ENCODE assay signal across 12 cellular contexts in genomic region chr2:28544405-28544914, GRCh38. TPM values are rescaled to one million over a fixed set of nuclear protein-coding genes. Genes with fewer than 3 reads are reported as not detected.
A peak's percentile ranks its signal among the peaks of the same experiment; 100 is the strongest.
DNase-seq lines count a peak whose midpoint lies in the region; ATAC-seq, FAIRE-seq and TF ChIP-seq lines count a peak whose summit lies in the region.
"Had no signal": no experiment of that assay in that cellular context is flagged by ENCODE, and none has a peak within 500 bp of the region (broad histone marks: within the 10 kb centered on the region; RNA-seq: fewer than 3 reads in every experiment).

No MANE protein-coding gene starts in this region.

- no peaks in the 10 kb centered on the region for H3K36me3 Mint-ChIP-seq in CD4-positive, CD25-positive, alpha-beta regulatory T cell
- no peaks in the 10 kb centered on the region for H3K36me3 Mint-ChIP-seq in activated T-helper 17 cell treated with anti-CD3 and anti-CD28 coated beads, Interleukin-2, amount 50 U/mL, for 72 hours (ENCODE audit: low read depth)

- FAIRE-seq in keratinocyte (lab: Jason Lieb, UNC) = peak; percentile 78
- FAIRE-seq: GM12878 had no signal

- no peaks in the 10 kb centered on the region for H3K9me3 Mint-ChIP-seq in CD4-positive, CD25-positive, alpha-beta regulatory T cell
- H3K9me3 Mint-ChIP-seq in activated T-helper 17 cell treated with anti-CD3 and anti-CD28 coated beads, Interleukin-2, amount 50 U/mL, for 72 hours = no peaks in the 10 kb centered on the region

- peaks cover 6 to 32% (median 14%) of the 10 kb centered on the region in 4 donors for H3K4me1 Mint-ChIP-seq in CD4-positive, CD25-positive, alpha-beta regulatory T cell
- peaks cover 16% of the 10 kb centered on the region for H3K4me1 Mint-ChIP-seq in activated T-helper 17 cell treated with anti-CD3 and anti-CD28 coated beads, Interleukin-2, amount 50 U/mL, for 72 hours

- H4K20me1 ChIP-seq in KMS-11 (ENCODE audit: insufficient read depth) (no peaks in the 10 kb centered on the region), keratinocyte (ENCODE audit: control insufficient read depth, extremely low read depth, insufficient read depth, low read length) (no peaks in the 10 kb centered on the region)

- TF ChIP-seq CTCF in KMS-11 (conservative IDR thresholded peaks at IDR 0.05; ENCODE audit: low read depth, low read length) (no peak), keratinocyte (optimal IDR thresholded peaks at IDR 0.05 in 1 of 3, IDR thresholded peaks at IDR 0.05 in 1 of 3, conservative IDR thresholded peaks at IDR 0.05 in 1 of 3; ENCODE audit: extremely low read depth in 1 of 3, insufficient read depth in 2 of 3, low read length in 3 of 3) (no peak)

- H3K27me3 Mint-ChIP-seq in CD4-positive, CD25-positive, alpha-beta regulatory T cell = no peaks in the 10 kb centered on the region
- no peaks in the 10 kb centered on the region for H3K27me3 Mint-ChIP-seq in activated T-helper 17 cell treated with anti-CD3 and anti-CD28 coated beads, Interleukin-2, amount 50 U/mL, for 72 hours

- H3K27ac ChIP-seq in CD4-positive, CD25-positive, alpha-beta regulatory T cell (ENCODE audit: insufficient read depth, low read length, poor library complexity, severe bottlenecking) = no peak overlapping the region
- H3K27ac ChIP-seq in KMS-11 (no peak overlapping the region), keratinocyte (ENCODE audit: control insufficient read depth, insufficient read depth, low read length) (no peak overlapping the region)
- H3K27ac ChIP-seq: C4-2B had no signal

- H3K9me1 ChIP-seq in keratinocyte (ENCODE audit: control insufficient read depth, extremely low read depth, insufficient read depth, low read length) = no peaks in the 10 kb centered on the region

- peak in 1 of 2 donors; percentile 31 for ATAC-seq in CD4-positive, CD25-positive, alpha-beta regulatory T cell (ENCODE audit: low read depth in 2 of 2)
- peak; percentile 36 for ATAC-seq in activated T-helper 17 cell treated with anti-CD3 and anti-CD28 coated beads, Interleukin-2, amount 50 U/mL, for 72 hours (replicated peaks)
- ATAC-seq in GM19463 (IDR thresholded peaks at IDR 0.05; ENCODE audit: unreplicated experiment) (no peak), HG03280 (IDR thresholded peaks at IDR 0.05; ENCODE audit: unreplicated experiment) (no peak), HG02759 (IDR thresholded peaks at IDR 0.05; ENCODE audit: unreplicated experiment) (no peak)

- H3K27ac Mint-ChIP-seq in CD4-positive, CD25-positive, alpha-beta regulatory T cell = peak overlapping the region in 2 of 3 donors; percentile 83 to 90
- peak overlapping the region; percentile 77 for H3K27ac Mint-ChIP-seq in activated T-helper 17 cell treated with anti-CD3 and anti-CD28 coated beads, Interleukin-2, amount 50 U/mL, for 72 hours

- H3K79me2 ChIP-seq in KMS-11 (ENCODE audit: insufficient read depth, low read depth) = no peaks in the 10 kb centered on the region
- no peaks in the 10 kb centered on the region for H3K79me2 ChIP-seq in keratinocyte (ENCODE audit: control insufficient read depth, insufficient read depth, low read length)

- H3K4me3 ChIP-seq in CD4-positive, CD25-positive, alpha-beta regulatory T cell (ENCODE audit: low read depth, low read length) = peak overlapping the region; percentile 31
- no peak overlapping the region for H3K4me3 ChIP-seq in KMS-11 (IDR thresholded peaks at IDR 0.05; ENCODE audit: insufficient read depth, low read depth, low read length)
- no peak overlapping the region for H3K4me3 ChIP-seq in keratinocyte (ENCODE audit: control insufficient read depth in 2 of 3, extremely low read depth in 1 of 3, insufficient read depth in 2 of 3, low read depth in 1 of 3, low read length in 3 of 3)
- H3K4me3 ChIP-seq: GM12878 had no signal

- no peaks in the 10 kb centered on the region for H3K36me3 ChIP-seq in CD4-positive, CD25-positive, alpha-beta regulatory T cell (ENCODE audit: control insufficient read depth, insufficient read depth, low read length)
- H3K36me3 ChIP-seq in KMS-11 (ENCODE audit: insufficient read depth) (no peaks in the 10 kb centered on the region), keratinocyte (ENCODE audit: control insufficient read depth in 2 of 2, extremely low read depth in 1 of 2, insufficient read depth in 2 of 2, low read length in 2 of 2) (no peaks in the 10 kb centered on the region)

- dilution Hi-C loops in keratinocyte (cut with MboI; ENCODE audit: extremely low pct_ligation_motif_present, low sequenced_read_pairs) = no loop called here

- H2AFZ ChIP-seq in KMS-11 (ENCODE audit: low read depth) = peak overlapping the region; percentile 36; the same call in 1 of the 2 replicates
- H2AFZ ChIP-seq in keratinocyte (ENCODE audit: control insufficient read depth, low read length) = peak overlapping the region; percentile 6

- H3K9ac ChIP-seq in KMS-11 (no peak overlapping the region), keratinocyte (ENCODE audit: control insufficient read depth, extremely low read depth, insufficient read depth, low read length) (no peak overlapping the region)

- peak in 1 of 3 donors; percentile 10 for DNase-seq in CD4-positive, CD25-positive, alpha-beta regulatory T cell
- DNase-seq in keratinocyte (ENCODE audit: low read depth, low spot score) (no peak), DMS153 (lab: John Stamatoyannopoulos, UW) (no peak)
- DNase-seq: activated CD4-positive, CD25-positive, alpha-beta regulatory T cell treated with anti-CD3 and anti-CD28 coated beads, Interleukin-2, amount 50 U/mL, for 72 hours; NCI-H2081 had no signal

- peak overlapping the region; percentile 67; the same call in 1 of the 2 replicates for H3K4me2 ChIP-seq in KMS-11
- H3K4me2 ChIP-seq in keratinocyte (ENCODE audit: control insufficient read depth, extremely low read depth, insufficient read depth, low read depth, low read length) = peak overlapping the region; percentile 93

- H3K9me3 ChIP-seq in CD4-positive, CD25-positive, alpha-beta regulatory T cell (ENCODE audit: control insufficient read depth in 2 of 2, low read length in 2 of 2) = no peaks in the 10 kb centered on the region
- H3K9me3 ChIP-seq in keratinocyte (ENCODE audit: control insufficient read depth, low read depth, low read length) = no peaks in the 10 kb centered on the region

- H3K4me1 ChIP-seq in CD4-positive, CD25-positive, alpha-beta regulatory T cell (ENCODE audit: control insufficient read depth, insufficient read depth, low read length, poor library complexity, severe bottlenecking) = peaks cover 23% of the 10 kb centered on the region
- H3K4me1 ChIP-seq in KMS-11 (ENCODE audit: low read depth, poor library complexity, severe bottlenecking) (peaks cover 24% of the 10 kb centered on the region), keratinocyte (ENCODE audit: control insufficient read depth, extremely low read depth, insufficient read depth, low read length) (peaks cover 32% of the 10 kb centered on the region)

- H3K27me3 ChIP-seq in CD4-positive, CD25-positive, alpha-beta regulatory T cell (ENCODE audit: control insufficient read depth, insufficient read depth, low read length) = no peaks in the 10 kb centered on the region
- H3K27me3 ChIP-seq in KMS-11 (ENCODE audit: insufficient read depth, low read depth) (no peaks in the 10 kb centered on the region), keratinocyte (ENCODE audit: control insufficient read depth, extremely low read depth, insufficient read depth, low read length) (no peaks in the 10 kb centered on the region)

- peak overlapping the region in 2 of 4 donors; percentile 54 to 57 for H3K4me3 Mint-ChIP-seq in CD4-positive, CD25-positive, alpha-beta regulatory T cell
- peak overlapping the region; percentile 57 for H3K4me3 Mint-ChIP-seq in activated T-helper 17 cell treated with anti-CD3 and anti-CD28 coated beads, Interleukin-2, amount 50 U/mL, for 72 hours

RNA-seq across cellular contexts. Expression of gene PLB1, which starts 48.6 kb away (rescaled TPM):
- 2.0 TPM for total RNA-seq in CD4-positive, CD25-positive, alpha-beta regulatory T cell
- polyA plus RNA-seq in CD4-positive, CD25-positive, alpha-beta regulatory T cell = 1 to 10 TPM in 1 of 4 donors, under 1 TPM in 3; 0.08 to 2.5 (median 0.87) TPM
- total RNA-seq in activated T-helper 17 cell treated with anti-CD3 and anti-CD28 coated beads, Interleukin-2, amount 50 U/mL, for 72 hours = under 1 TPM; 0.61 to 0.90 TPM
- 5.2 to 6.7 TPM (median 5.4 TPM) in 3 replicates for polyA plus RNA-seq in keratinocyte
- polyA plus RNA-seq in keratinocyte (2011; ENCODE audit: low read depth) = 2.6 TPM
- polyA plus RNA-seq in keratinocyte (2011; cell fraction: cytosol; rRNA removed) = 3.7 and 3.9 TPM in 2 replicates
- polyA plus RNA-seq in keratinocyte (2011; cell fraction: nucleus; rRNA removed) = 10.8 and 14.7 TPM in 2 replicates
- polyA plus RNA-seq in keratinocyte (2012; ENCODE audit: low replicate concordance) = 1.8 and 5.1 TPM in 2 replicates
- 5.0 to 10.9 TPM (median 6.7 TPM) in 3 replicates for polyA minus RNA-seq in keratinocyte
- 4.6 TPM for polyA minus RNA-seq in keratinocyte (2011; cell fraction: cytosol; rRNA and poly(A)+ RNA removed)
- polyA minus RNA-seq in keratinocyte (2011; cell fraction: nucleus; rRNA and poly(A)+ RNA removed) = 3.0 and 7.8 TPM in 2 replicates
